In the genomic region with DNA sequence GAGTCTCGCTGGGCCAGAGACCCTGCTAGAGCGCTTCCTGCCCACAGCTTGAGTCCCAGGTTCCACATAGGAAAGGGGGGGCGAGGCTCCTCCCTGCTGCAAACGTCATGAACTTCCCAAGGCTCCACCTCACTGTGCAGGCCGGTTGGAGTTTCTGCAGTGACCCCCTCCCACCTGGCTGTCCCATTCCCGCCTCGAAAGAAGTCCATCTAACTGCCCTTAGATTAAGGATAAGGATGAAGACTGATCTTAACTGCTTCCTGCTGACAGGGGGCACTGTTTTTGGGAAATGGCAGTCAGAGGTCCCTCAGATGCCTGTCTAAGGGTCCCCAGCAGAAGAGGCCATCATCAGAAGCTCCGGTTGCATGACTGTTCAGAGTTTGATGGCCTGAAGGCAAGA, we compare ENCODE assay signal across 16 cellular contexts.
"Had no signal": no experiment of that assay in that cellular context is flagged by ENCODE, and none has a peak within 500 bp of the region (broad histone marks: within the 10 kb centered on the region; RNA-seq: fewer than 3 reads in every experiment).

No MANE protein-coding gene starts in this region.

- H3K27ac Mint-ChIP-seq: activated CD8-positive, alpha-beta T cell treated with anti-CD3 and anti-CD28 coated beads for 36 hours; activated naive CD4-positive, alpha-beta T cell treated with anti-CD3 and anti-CD28 coated beads, Interleukin-2, amount 10 ng/mL, durations not matched to agents 7 days and 5 days; nephron had no signal

- H3K9me3 Mint-ChIP-seq: activated CD8-positive, alpha-beta T cell treated with anti-CD3 and anti-CD28 coated beads for 36 hours; activated naive CD4-positive, alpha-beta T cell treated with anti-CD3 and anti-CD28 coated beads, Interleukin-2, amount 10 ng/mL, durations not matched to agents 7 days and 5 days had no signal

- H3K36me3 Mint-ChIP-seq: activated naive CD4-positive, alpha-beta T cell treated with anti-CD3 and anti-CD28 coated beads, Interleukin-2, amount 10 ng/mL, durations not matched to agents 7 days and 5 days had no signal

- H3K36me3 ChIP-seq: esophagus squamous epithelium, upper lobe of left lung had no signal

- H3K27me3 ChIP-seq: upper lobe of left lung had no signal

- H3K27me3 Mint-ChIP-seq: activated CD8-positive, alpha-beta T cell treated with anti-CD3 and anti-CD28 coated beads for 36 hours had no signal

- H3K4me1 Mint-ChIP-seq: activated naive CD4-positive, alpha-beta T cell treated with anti-CD3 and anti-CD28 coated beads, Interleukin-2, amount 10 ng/mL, durations not matched to agents 7 days and 5 days had no signal

- ATAC-seq: activated CD8-positive, alpha-beta T cell treated with anti-CD3 and anti-CD28 coated beads for 36 hours; psoas muscle; stimulated activated naive CD8-positive, alpha-beta T cell treated with anti-CD3 and anti-CD28 coated beads, Interleukin-15, Interleukin-2, amounts not matched to agents 100 U/mL and 50 U/mL, for 24 hours had no signal

- H3K9me3 ChIP-seq: esophagus squamous epithelium, psoas muscle, upper lobe of left lung had no signal

- H3K4me3 Mint-ChIP-seq: activated CD8-positive, alpha-beta T cell treated with anti-CD3 and anti-CD28 coated beads for 36 hours; activated naive CD4-positive, alpha-beta T cell treated with anti-CD3 and anti-CD28 coated beads, Interleukin-2, amount 10 ng/mL, durations not matched to agents 7 days and 5 days; nephron had no signal

- DNase-seq: activated CD4-positive, alpha-beta T cell treated with anti-CD3 and anti-CD28 coated beads for 4 hours; activated CD8-positive, alpha-beta memory T cell treated with anti-CD3 and anti-CD28 coated beads, Interleukin-2, amount 50 U/mL, for 4 hours; activated CD8-positive, alpha-beta T cell treated with anti-CD3 and anti-CD28 coated beads for 36 hours; activated naive CD4-positive, alpha-beta T cell treated with anti-CD3 and anti-CD28 coated beads, Interleukin-2, amount 10 ng/mL, durations not matched to agents 7 days and 5 days; esophagus squamous epithelium; foreskin fibroblast; glutamatergic neuron; occipital lobe; stimulated activated CD4-positive, alpha-beta T cell treated with anti-CD3 and anti-CD28 coated beads, Interleukin-4, amount 100 ng/mL, for 1 hour; stimulated activated CD8-positive, alpha-beta memory T cell treated with anti-CD3 and anti-CD28 coated beads, Interleukin-4, amount 100 ng/mL, for 48 hours; stimulated activated naive CD8-positive, alpha-beta T cell treated with anti-CD3 and anti-CD28 coated beads, Interleukin-15, Interleukin-2, amounts not matched to agents 100 U/mL and 50 U/mL, for 24 hours; T1000; upper lobe of left lung had no signal

- H3K4me3 ChIP-seq: esophagus squamous epithelium, psoas muscle, upper lobe of left lung had no signal

- H3K27ac ChIP-seq: esophagus squamous epithelium, psoas muscle, upper lobe of left lung, VCaP had no signal

- H3K4me1 ChIP-seq: psoas muscle, upper lobe of left lung had no signal
